ENCODE assay signal across 8 cellular contexts in genomic region chr12:57605308-57606015, GRCh38. TPM values are rescaled to one million over a fixed set of nuclear protein-coding genes. Genes with fewer than 3 reads are reported as not detected.
DNase-seq lines count a peak whose midpoint lies in the region; ATAC-seq, FAIRE-seq and TF ChIP-seq lines count a peak whose summit lies in the region.

No MANE protein-coding gene starts in this region.

- FAIRE-seq in GM18507 (lab: Jason Lieb, UNC): peak; percentile 41

- no peak for TF ChIP-seq POLR2A in gastroesophageal sphincter (IDR thresholded peaks at IDR 0.05)

- H3K4me3 ChIP-seq in gastroesophageal sphincter (peak overlapping the region; percentile 91 to 93), skeletal muscle cell (ENCODE audit: low read depth, low read length) (peak overlapping the region; percentile 48)

- H3K27ac ChIP-seq in gastroesophageal sphincter: peak overlapping the region; percentile 96 to 99 (median 99)

- peak overlapping the region; percentile 69 to 90 for H3K27ac Mint-ChIP-seq in T-cell

- POLR2A ChIA-PET in T-cell (lab: Charles Lee): no interaction called here

- peak overlapping the region; percentile 79 to 82 (median 81) for H3K4me3 Mint-ChIP-seq in T-cell

- no peaks in the 10 kb centered on the region for H3K27me3 ChIP-seq in gastroesophageal sphincter

- no peaks in the 10 kb centered on the region for H3K9me3 ChIP-seq in gastroesophageal sphincter

- peaks cover 0 to 73% (median 21%) of the 10 kb centered on the region in 3 donors for H3K4me1 ChIP-seq in gastroesophageal sphincter

- DNase-seq in GM18507 (ENCODE audit: extremely low spot score, insufficient read length, low read depth) (no peak), T-cell (no peak), skeletal muscle cell (ENCODE audit: low read depth) (no peak), NCI-H2029 treated with DMSO at 0.1 percent for 48 hours (lab: John Stamatoyannopoulos, UW) (no peak), D341Med (ENCODE audit: low spot score) (no peak), OCI-M1 (lab: John Stamatoyannopoulos, UW) (no peak)

- ATAC-seq in T-cell (replicated peaks in 1 of 4): peak in 2 of 4 experiments; percentile 7 to 12
- no peak for ATAC-seq in gastroesophageal sphincter
- no peak for ATAC-seq in HG02885 (IDR thresholded peaks at IDR 0.05; ENCODE audit: poor library complexity, unreplicated experiment)

- peaks cover 3% of the 10 kb centered on the region in 2 donors for H3K27me3 Mint-ChIP-seq in T-cell

- H3K36me3 Mint-ChIP-seq in T-cell: peaks cover 17% of the 10 kb centered on the region

- 11 to 30% methylated on average over 2 to 8 of the region's 12 CpGs for WGBS in gastroesophageal sphincter (ENCODE audit: low coverage in 1 of 2), 2 donors

- H3K4me1 Mint-ChIP-seq in T-cell: peaks cover 29 to 46% (median 37%) of the 10 kb centered on the region in 3 donors

- no peak for TF ChIP-seq EP300 in gastroesophageal sphincter (IDR thresholded peaks at IDR 0.05)

- H3K36me3 ChIP-seq in gastroesophageal sphincter: peaks cover 0 to 48% of the 10 kb centered on the region in 2 donors

- CTCF ChIA-PET in T-cell (lab: Charles Lee): interaction anchor here in 1 of 2 donors (1.0 kb wide), 1 partner anchor 22 kb away, joined by 3 read pairs; no protein-coding TSS in a partner anchor

- H3K9me3 Mint-ChIP-seq in T-cell: no peaks in the 10 kb centered on the region

- no peak for TF ChIP-seq CTCF in gastroesophageal sphincter (IDR thresholded peaks at IDR 0.05)

RNA-seq across cellular contexts. Expression of gene DTX3, which starts 0.8 kb away (rescaled TPM):
- total RNA-seq in T-cell (10 to 100 TPM; 27.1 to 37.2 (median 30.4) TPM), gastroesophageal sphincter (10 to 100 TPM; 34.6 to 70.2 (median 53.2) TPM)

RNA-seq across cellular contexts. Expression of gene ARHGEF25, which starts 5.8 kb away (rescaled TPM):
- total RNA-seq in T-cell: 1 to 10 TPM in 1 of 5 donors, under 1 TPM in 4; 0.67 to 1.4 (median 0.84) TPM
- total RNA-seq in gastroesophageal sphincter: 100 to 1,000 TPM; 116 to 140 (median 128) TPM

RNA-seq across cellular contexts. Expression of gene PIP4K2C, which starts 14.5 kb away (rescaled TPM):
- 10 to 100 TPM; 21.7 to 30.9 (median 27.9) TPM for total RNA-seq in T-cell
- total RNA-seq in gastroesophageal sphincter: 10 to 100 TPM; 21.7 to 38.7 (median 33.1) TPM

RNA-seq across cellular contexts. Expression of gene B4GALNT1, which starts 27.5 kb away (rescaled TPM):
- under 1 TPM in 3 of 5 donors, not detected in 2; 0.16 to 0.54 (median 0.26) TPM for total RNA-seq in T-cell
- 10 to 100 TPM in 1 of 4 donors, 1 to 10 TPM in 3; 2.3 to 10.1 (median 5.0) TPM for total RNA-seq in gastroesophageal sphincter

RNA-seq across cellular contexts. Expression of gene KIF5A, which starts 55.6 kb away (rescaled TPM):
- total RNA-seq in T-cell: 1 to 10 TPM in 2 of 5 donors, under 1 TPM in 3; 0.83 to 1.8 (median 0.92) TPM
- 1 to 10 TPM in 3 of 4 donors, under 1 TPM in 1; 0.89 to 4.7 (median 1.6) TPM for total RNA-seq in gastroesophageal sphincter

Comparison
In these comparisons a context has a peak if more than half of its experiments do, and no peak if none do; other contexts are left out.
1. RNA of gene ARHGEF25, which starts 5.8 kb away (total RNA-seq): 116 to 140 TPM in gastroesophageal sphincter; 0.67 to 1.4 TPM in T-cell; every median in the first group is over 10 times any median in the second.